Comparison of ENCODE assay signal across 23 cellular contexts in the genomic region with DNA sequence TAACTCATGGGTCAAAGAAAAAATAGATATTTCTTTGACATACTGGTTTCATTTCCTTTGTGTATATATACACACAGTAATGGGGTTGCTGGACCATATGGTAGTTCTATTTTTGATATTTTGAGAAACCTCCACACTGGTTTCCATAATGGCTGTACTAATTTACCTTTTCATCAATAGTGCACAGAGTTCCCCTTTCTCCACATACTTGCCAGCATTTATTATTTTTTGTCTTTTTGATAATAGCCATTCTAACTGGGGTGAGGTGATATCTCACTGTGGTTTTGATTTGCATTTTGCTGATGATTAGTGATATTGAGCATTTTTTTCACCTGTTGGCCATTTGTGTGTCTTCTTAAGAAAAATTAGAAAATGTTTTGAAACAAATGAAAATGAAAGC.
A peak's percentile ranks its signal among the peaks of the same experiment; 100 is the strongest.
DNase-seq lines count a peak whose midpoint lies in the region; ATAC-seq, FAIRE-seq and TF ChIP-seq lines count a peak whose summit lies in the region.
"Had no signal": no experiment of that assay in that cellular context is flagged by ENCODE, and none has a peak within 500 bp of the region (broad histone marks: within the 10 kb centered on the region; RNA-seq: fewer than 3 reads in every experiment).

No MANE protein-coding gene starts in this region.

- peaks cover 3% of the 10 kb centered on the region for H3K9me3 ChIP-seq in T-helper 17 cell (ENCODE audit: control insufficient read depth, low read length, poor library complexity, severe bottlenecking)
- H3K9me3 ChIP-seq: colonic mucosa, SJSA1 had no signal

- H3K4me1 Mint-ChIP-seq in T-helper 17 cell = peaks cover 3% of the 10 kb centered on the region

- no peak for TF ChIP-seq POLR2A in H54 (IDR thresholded peaks at IDR 0.05; ENCODE audit: low read depth, low read length)

- peak; percentile 59 for ATAC-seq in GM18498 (IDR thresholded peaks at IDR 0.05; ENCODE audit: unreplicated experiment)
- peak; percentile 92 for ATAC-seq in GM19351 (IDR thresholded peaks at IDR 0.05; ENCODE audit: unreplicated experiment)
- peak; percentile 84 for ATAC-seq in HG02678 (IDR thresholded peaks at IDR 0.05; ENCODE audit: unreplicated experiment)
- ATAC-seq in HG03575 (IDR thresholded peaks at IDR 0.05; ENCODE audit: extremely low read depth, insufficient number of reproducible peaks, low FRiP score, unreplicated experiment) = peak; percentile 62
- no peak for ATAC-seq in GM18520 (IDR thresholded peaks at IDR 0.05; ENCODE audit: unreplicated experiment)
- no peak for ATAC-seq in T-helper 17 cell
- ATAC-seq: A549, HCT116, left colon, Panc1 had no signal

- H3K27ac Mint-ChIP-seq in T-helper 17 cell = no peak overlapping the region

- no peak overlapping the region for H3K4me3 Mint-ChIP-seq in T-helper 17 cell
- H3K4me3 Mint-ChIP-seq: naive B cell had no signal

- FAIRE-seq in H54 (lab: Jason Lieb, UNC) = no peak
- FAIRE-seq: A549 had no signal

- peaks cover 5% of the 10 kb centered on the region for H3K36me3 Mint-ChIP-seq in T-helper 17 cell (ENCODE audit: low read depth)

- DNase-seq in H54 (ENCODE audit: insufficient read length, low spot score) (no peak), T-helper 17 cell (no peak), COLO829 (ENCODE audit: low spot score) (no peak)
- DNase-seq: activated CD4-positive, alpha-beta T cell treated with anti-CD3 and anti-CD28 coated beads, Interleukin-2, amount 50 U/mL, for 1 hour; activated CD8-positive, alpha-beta memory T cell treated with anti-CD3 and anti-CD28 coated beads, Interleukin-2, amount 50 U/mL, for 48 hours; activated effector memory CD4-positive, alpha-beta T cell treated with Interleukin-2 at 50 U/mL for 16 hours; BE2C; Caco-2; colonic mucosa; left colon; mesendoderm; naive B cell; NCI-H2107; T-helper 2 cell had no signal

- H3K27me3 Mint-ChIP-seq in T-helper 17 cell = no peaks in the 10 kb centered on the region
- H3K27me3 Mint-ChIP-seq: naive B cell had no signal

Comparison
In these comparisons a context has a peak if more than half of its experiments do, and no peak if none do; other contexts are left out.
1. ATAC-seq: peak in GM18498 (single experiment), GM19351 (single experiment), HG02678 (single experiment) and HG03575 (single experiment); none in GM18520 (single experiment) and T-helper 17 cell (single experiment).